9 cellular contexts compared by ENCODE assay signal in the genomic region with DNA sequence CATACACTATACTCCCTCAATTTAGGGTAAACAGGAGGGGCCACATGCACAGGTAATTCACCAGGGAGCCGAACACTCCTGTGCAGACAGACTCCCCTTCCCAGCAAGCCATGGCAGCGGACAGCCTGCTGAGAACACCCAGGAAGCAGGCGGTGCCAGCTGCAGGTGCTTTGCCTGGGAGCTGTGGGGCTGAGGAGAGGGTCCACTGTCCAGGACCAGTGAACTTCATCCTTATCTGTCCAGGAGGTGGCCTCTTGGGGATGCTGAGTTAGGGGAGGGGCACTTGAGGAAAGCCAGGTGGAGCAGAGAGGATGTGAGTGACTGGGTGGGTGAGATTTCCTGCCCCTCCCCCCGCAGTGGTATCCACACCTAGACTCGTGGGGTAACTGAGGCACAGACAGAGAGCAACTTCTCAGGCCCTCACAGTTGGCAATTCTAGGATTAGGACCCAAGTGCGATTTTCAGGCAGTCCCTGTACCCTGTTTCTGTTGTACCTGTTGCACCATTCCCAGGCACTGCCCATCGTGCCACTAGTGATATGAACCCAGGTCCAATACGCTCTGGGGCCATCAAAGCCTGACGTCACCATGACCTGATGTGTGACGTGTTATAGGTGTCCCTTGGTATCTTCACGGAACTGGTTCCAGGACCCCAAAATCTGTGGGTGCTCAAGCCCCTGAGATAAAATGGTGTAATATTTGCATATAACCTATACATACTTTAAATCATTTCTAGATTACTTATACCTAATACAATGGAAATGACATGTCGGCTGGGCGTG. TPM values are rescaled to one million over a fixed set of nuclear protein-coding genes. Genes with fewer than 3 reads are reported as not detected.
DNase-seq lines count a peak whose midpoint lies in the region; ATAC-seq and TF ChIP-seq lines count a peak whose summit lies in the region.
"Had no signal": no experiment of that assay in that cellular context is flagged by ENCODE, and none has a peak within 500 bp of the region (broad histone marks: within the 10 kb centered on the region; RNA-seq: fewer than 3 reads in every experiment).

No MANE protein-coding gene starts in this region.

- H3K9me3 ChIP-seq in A673 (ENCODE audit: low read depth, low read length, poor library complexity, severe bottlenecking) (no peaks in the 10 kb centered on the region), HUES48 (ENCODE audit: control insufficient read depth, insufficient read depth, low read length) (no peaks in the 10 kb centered on the region), muscle layer of duodenum (ENCODE audit: control insufficient read depth in 1 of 2, low read length in 2 of 2) (no peaks in the 10 kb centered on the region)

- CTCF ChIA-PET in A673 (lab: Charles Lee): interaction anchor here (0.6 to 1.1 kb wide), 6 partner anchors 11 to 160 kb away, joined by 3 to 6 read pairs (median 3); no protein-coding TSS in a partner anchor

- no peaks in the 10 kb centered on the region for H3K36me3 ChIP-seq in A673 (ENCODE audit: insufficient read depth, low read length, poor library complexity, severe bottlenecking)
- H3K36me3 ChIP-seq in HUES48 (ENCODE audit: control insufficient read depth, insufficient read depth, low read length): peaks cover 7% of the 10 kb centered on the region; the same call in 1 of the 2 replicates
- peaks cover 8 to 28% of the 10 kb centered on the region in 2 donors for H3K36me3 ChIP-seq in muscle layer of duodenum (ENCODE audit: control insufficient read depth in 1 of 2, insufficient read depth in 2 of 2, low read length in 2 of 2)

- no peak for ATAC-seq in central memory CD8-positive, alpha-beta T cell (replicated peaks; ENCODE audit: extremely low read depth, poor library complexity, severe bottlenecking)
- ATAC-seq in GM21360 (IDR thresholded peaks at IDR 0.05; ENCODE audit: unreplicated experiment) (no peak), GM18519 (IDR thresholded peaks at IDR 0.05; ENCODE audit: low FRiP score, unreplicated experiment) (no peak), HG02763 (IDR thresholded peaks at IDR 0.05; ENCODE audit: unreplicated experiment) (no peak)

- H3K27me3 ChIP-seq in A673 (replicated peaks; ENCODE audit: insufficient read depth, low read depth, low read length, poor library complexity) (no peaks in the 10 kb centered on the region), HUES48 (ENCODE audit: control insufficient read depth, insufficient read depth, low read length) (no peaks in the 10 kb centered on the region), muscle layer of duodenum (ENCODE audit: low read depth, low read length) (no peaks in the 10 kb centered on the region)

- H3K27me3 Mint-ChIP-seq in central memory CD8-positive, alpha-beta T cell: peaks cover 5% of the 10 kb centered on the region

- peak overlapping the region; percentile 91 for H3K4me3 Mint-ChIP-seq in central memory CD8-positive, alpha-beta T cell

- no peak for TF ChIP-seq CTCF in A673 (conservative IDR thresholded peaks at IDR 0.05; ENCODE audit: low read depth, low read length)

- peaks cover 26% of the 10 kb centered on the region for H3K4me1 Mint-ChIP-seq in central memory CD8-positive, alpha-beta T cell

- DNase-seq in A673 (ENCODE audit: low spot score) (no peak), NCI-H345 (lab: John Stamatoyannopoulos, UW) (no peak)
- no peak for DNase-seq in central memory CD8-positive, alpha-beta T cell (ENCODE audit: low spot score in 2 of 2)

- H3K9me3 Mint-ChIP-seq in central memory CD8-positive, alpha-beta T cell: no peaks in the 10 kb centered on the region

- POLR2A ChIA-PET in A673 (lab: Charles Lee; ENCODE audit: low non-redundant PET): no interaction called here

- peak overlapping the region; percentile 60 for H3K27ac Mint-ChIP-seq in central memory CD8-positive, alpha-beta T cell (ENCODE audit: low read depth)

- H3K9ac ChIP-seq in HUES48 (ENCODE audit: low read depth, low read length): no peak overlapping the region

- H3K4me1 ChIP-seq in A673 (ENCODE audit: insufficient read depth, low read length, poor library complexity, severe bottlenecking) (no peaks in the 10 kb centered on the region), HUES48 (ENCODE audit: control insufficient read depth, insufficient read depth, low read length) (peaks cover 5% of the 10 kb centered on the region; the same call in 1 of the 2 replicates), muscle layer of duodenum (ENCODE audit: control insufficient read depth in 1 of 2, insufficient read depth in 2 of 2, low read length in 2 of 2) (peaks cover 0 to 27% of the 10 kb centered on the region in 2 donors)

- H3K4me3 ChIP-seq in A673 (ENCODE audit: low read depth, low read length, poor library complexity, severe bottlenecking) (peak overlapping the region; percentile 64), HUES48 (ENCODE audit: low read depth, low read length) (peak overlapping the region; percentile 81), muscle layer of duodenum (ENCODE audit: low read depth in 1 of 2, low read length in 2 of 2) (peak overlapping the region; percentile 95 to 97)

- H3K36me3 Mint-ChIP-seq in central memory CD8-positive, alpha-beta T cell (ENCODE audit: insufficient read depth): peaks cover 4% of the 10 kb centered on the region

- BruUV-seq in A673 (replicated peaks; lab: Mats Ljungman, UMichigan): no TSS peak

- intact Hi-C loops in A673 (cut with micrococcal nuclease; ENCODE audit: unreplicated experiment): loop anchor here (5.0 kb wide), 1 partner anchor 134 kb away; no protein-coding TSS in a partner anchor

- H3K27ac ChIP-seq in A673 (ENCODE audit: low read depth, low read length, poor library complexity, severe bottlenecking): no peak overlapping the region
- peak overlapping the region; percentile 59 for H3K27ac ChIP-seq in HUES48 (ENCODE audit: low read depth, low read length)
- peak overlapping the region; percentile 86 for H3K27ac ChIP-seq in muscle layer of duodenum (ENCODE audit: low read length)

RNA-seq across cellular contexts. Expression of a gene that starts 1.2 kb away (rescaled TPM):
- total RNA-seq in A673 (2021): 50.4 and 52.0 TPM in 2 replicates

RNA-seq across cellular contexts. Expression of a gene that starts 17.4 kb away (rescaled TPM):
- 12.8 and 14.9 TPM in 2 replicates for total RNA-seq in A673 (2021)

RNA-seq across cellular contexts. Expression of a gene that starts 21.6 kb away (rescaled TPM):
- total RNA-seq in A673 (2021): 75.5 and 83.5 TPM in 2 replicates

RNA-seq across cellular contexts. Expression of a gene that starts 37.9 kb away (rescaled TPM):
- 0.56 and 1.2 TPM in 2 replicates for total RNA-seq in A673 (2021)
- total RNA-seq: LHCN-M2 had no signal

RNA-seq across cellular contexts. Expression of a gene that starts 43.2 kb away (rescaled TPM):
- total RNA-seq in A673 (2021): 0.62 and 1.0 TPM in 2 replicates
